In genomic region chr1:66373072-66373685, GRCh38 we compare ENCODE assay signal across 9 cellular contexts.
A peak's percentile ranks its signal among the peaks of the same experiment; 100 is the strongest.
DNase-seq lines count a peak whose midpoint lies in the region; ATAC-seq and TF ChIP-seq lines count a peak whose summit lies in the region.
"Had no signal": no experiment of that assay in that cellular context is flagged by ENCODE, and none has a peak within 500 bp of the region (broad histone marks: within the 10 kb centered on the region; RNA-seq: fewer than 3 reads in every experiment).

No MANE protein-coding gene starts in this region.

- peaks cover 10 to 18% of the 10 kb centered on the region in 2 donors for H3K4me1 ChIP-seq in gastrocnemius medialis

- no peaks in the 10 kb centered on the region for H3K9me3 ChIP-seq in gastrocnemius medialis

- TF ChIP-seq POLR2A in GM18951 (IDR thresholded peaks at IDR 0.05; ENCODE audit: extremely low read depth, insufficient read depth, insufficient read length) (peak; percentile 10), gastrocnemius medialis (IDR thresholded peaks at IDR 0.05) (no peak)

- H3K4me3 ChIP-seq in gastrocnemius medialis = no peak overlapping the region

- H3K36me3 Mint-ChIP-seq in central memory CD8-positive, alpha-beta T cell (ENCODE audit: insufficient read depth) = peaks cover 53% of the 10 kb centered on the region

- peaks cover 51% of the 10 kb centered on the region for H3K4me1 Mint-ChIP-seq in central memory CD8-positive, alpha-beta T cell

- H3K27me3 ChIP-seq in gastrocnemius medialis = no peaks in the 10 kb centered on the region

- intact Hi-C loops in gastrocnemius medialis (cut with DNase I; ENCODE audit: low total_unique reads) = no loop called here

- peak; percentile 77 for DNase-seq in NOMO-1 treated with DMSO at 0.1 percent for 48 hours (lab: John Stamatoyannopoulos, UW; ENCODE audit: unreplicated experiment)
- DNase-seq in central memory CD8-positive, alpha-beta T cell (ENCODE audit: low spot score in 2 of 2) = no peak
- no peak for DNase-seq in gastrocnemius medialis
- DNase-seq in occipital lobe (lab: John Stamatoyannopoulos, UW) = no peak
- no peak for DNase-seq in left lobe of liver (ENCODE audit: low spot score)
- DNase-seq in dedifferentiated amniotic fluid mesenchymal stem cell (ENCODE audit: extremely low spot score) = no peak
- DNase-seq: DND-41, NCI-H524 had no signal

- TF ChIP-seq CTCF in gastrocnemius medialis (IDR thresholded peaks at IDR 0.05 in 4 of 5, conservative IDR thresholded peaks at IDR 0.05 in 1 of 5) = no peak

- peak overlapping the region; percentile 78 for H3K27ac Mint-ChIP-seq in central memory CD8-positive, alpha-beta T cell (ENCODE audit: low read depth)

- H3K36me3 ChIP-seq in gastrocnemius medialis = peaks cover 0 to 28% of the 10 kb centered on the region in 2 donors

- H3K27ac ChIP-seq in gastrocnemius medialis = peak overlapping the region; percentile 62 to 74 (median 71)

- ATAC-seq in central memory CD8-positive, alpha-beta T cell (replicated peaks; ENCODE audit: extremely low read depth, poor library complexity, severe bottlenecking) = no peak
- ATAC-seq in gastrocnemius medialis (no peak), left lobe of liver (no peak)

- in situ Hi-C loops in GM18951 (cut with MboI; ENCODE audit: low sequenced_read_pairs, unreplicated experiment) (loop anchor here (10.0 kb wide), 2 partner anchors 72 to 118 kb away; no protein-coding TSS in a partner anchor), gastrocnemius medialis (cut with MboI; ENCODE audit: low sequenced_read_pairs in 4 of 4) (no loop called here)

- no peaks in the 10 kb centered on the region for H3K27me3 Mint-ChIP-seq in central memory CD8-positive, alpha-beta T cell

- H3K4me3 Mint-ChIP-seq in central memory CD8-positive, alpha-beta T cell = peak overlapping the region; percentile 34

- no peaks in the 10 kb centered on the region for H3K9me3 Mint-ChIP-seq in central memory CD8-positive, alpha-beta T cell
